Comparison of ENCODE assay signal across 3 cellular contexts in genomic region chr17:74277935-74278334, GRCh38.
TF ChIP-seq lines count a peak whose summit lies in the region.

No MANE protein-coding gene starts in this region.

TF ChIP-seq in HepG2, 621 proteins besides CTCF, POLR2A, EP300 and RAD21:
- TF ChIP-seq SMARCC2 (IDR thresholded peaks at IDR 0.05) (no peak), ZNF629 (CRISPR knock-in tag; conservative IDR thresholded peaks at IDR 0.05) (peak; percentile 87), ATF6 (CRISPR knock-in tag; conservative IDR thresholded peaks at IDR 0.05) (no peak), REL (CRISPR knock-in tag; conservative IDR thresholded peaks at IDR 0.05) (no peak)

TF ChIP-seq in K562, 482 proteins besides CTCF, POLR2A, EP300 and RAD21:
- TF ChIP-seq RBM25 (IDR thresholded peaks at IDR 0.05; ENCODE audit: low read depth, low read length, severe bottlenecking) (peak; percentile 87), E2F5 (CRISPR knock-in tag; IDR thresholded peaks at IDR 0.05) (no peak), ZNF121 (CRISPR knock-in tag; conservative IDR thresholded peaks at IDR 0.05) (0 out of 2 replicates have a peak, but pooled peaks have one; percentile 26), CGGBP1 (CRISPR knock-in tag; IDR thresholded peaks at IDR 0.05) (no peak), JUN (IDR thresholded peaks at IDR 0.05; ENCODE audit: borderline replicate concordance, low read depth, low read length) (no peak), JUN (CRISPR knock-in tag; IDR thresholded peaks at IDR 0.05; ENCODE audit: borderline replicate concordance) (no peak), THAP7 (CRISPR knock-in tag; IDR thresholded peaks at IDR 0.05) (no peak), ADNP (tag; IDR thresholded peaks at IDR 0.05) (peak; percentile 91), ZNF780A (CRISPR knock-in tag; IDR thresholded peaks at IDR 0.05) (no peak), SNAPC5 (CRISPR knock-in tag; IDR thresholded peaks at IDR 0.05) (no peak), PTTG1 (tag; IDR thresholded peaks at IDR 0.05; ENCODE audit: low read depth) (no peak), ZNF197 (CRISPR knock-in tag; IDR thresholded peaks at IDR 0.05; ENCODE audit: low read depth) (no peak), MAFK (IDR thresholded peaks at IDR 0.05; ENCODE audit: low read length) (no peak), ZEB2 (IDR thresholded peaks at IDR 0.05) (no peak), TOE1 (IDR thresholded peaks at IDR 0.05; ENCODE audit: borderline replicate concordance) (no peak), TOE1 (CRISPR knock-in tag; IDR thresholded peaks at IDR 0.05; ENCODE audit: borderline replicate concordance, low read depth) (no peak), KDM1A (IDR thresholded peaks at IDR 0.05) (peak; percentile 56 to 67), ZNF778 (CRISPR knock-in tag; IDR thresholded peaks at IDR 0.05) (no peak), BCOR (IDR thresholded peaks at IDR 0.05) (peak; percentile 93)

TF ChIP-seq in WTC11, 78 proteins besides CTCF, POLR2A, EP300 and RAD21:
- no peak for TF ChIP-seq RORB (CRISPR knock-in tag; IDR thresholded peaks at IDR 0.05)
